ENCODE assay signal across 1 cellular context in genomic region chr1:182391362-182392044, GRCh38.
A peak's percentile ranks its signal among the peaks of the same experiment; 100 is the strongest.
TF ChIP-seq lines count a peak whose summit lies in the region.

TSS of gene GLUL (minus strand) at chr1:182391790. CDS start at chr1:182388737, 3,053 bp downstream.

TF ChIP-seq in K562, 482 proteins besides CTCF, POLR2A, EP300 and RAD21 (continued from another document and continues in another):
- TF ChIP-seq MGA (IDR thresholded peaks at IDR 0.05) (peak; percentile 81), PCBP1 (IDR thresholded peaks at IDR 0.05; ENCODE audit: low read depth, low read length, poor library complexity, severe bottlenecking) (peak; percentile 97), ZNF232 (CRISPR knock-in tag; IDR thresholded peaks at IDR 0.05) (peak; percentile 64; the same call in 1 of the 2 replicates), EWSR1 (IDR thresholded peaks at IDR 0.05; ENCODE audit: borderline replicate concordance, low read depth, partially characterized antibody) (no peak), LARP7 (IDR thresholded peaks at IDR 0.05) (no peak), EZH2 (IDR thresholded peaks at IDR 0.05; ENCODE audit: borderline replicate concordance, low read depth, low read length) (no peak), FOXJ2 (tag; IDR thresholded peaks at IDR 0.05) (peak; percentile 72; the same call in 1 of the 2 replicates), CHD4 (IDR thresholded peaks at IDR 0.05; ENCODE audit: insufficient read depth, insufficient replicate concordance, low read depth, low read length, poor library complexity, severe bottlenecking) (no peak), KAT2B (IDR thresholded peaks at IDR 0.05; ENCODE audit: low read depth, low read length) (no peak), PRDM10 (IDR thresholded peaks at IDR 0.05; ENCODE audit: partially characterized antibody) (no peak), ZEB2 (IDR thresholded peaks at IDR 0.05) (no peak), ZC3H11A (IDR thresholded peaks at IDR 0.05; ENCODE audit: low read depth, low read length) (no peak), ZBTB34 (CRISPR knock-in tag; IDR thresholded peaks at IDR 0.05) (no peak), BCOR (IDR thresholded peaks at IDR 0.05) (peak; percentile 63; the same call in 1 of the 2 replicates), NONO (IDR thresholded peaks at IDR 0.05; ENCODE audit: low read depth in 2 of 2, low read length in 1 of 2) (peak; percentile 35 to 100; a peak in 3 of 4 replicates), DPF2 (IDR thresholded peaks at IDR 0.05) (no peak; the same call in 1 of the 2 replicates), FOXK2 (conservative IDR thresholded peaks at IDR 0.05 in 1 of 2, IDR thresholded peaks at IDR 0.05 in 1 of 2; ENCODE audit: low read depth in 2 of 2) (peak; percentile 50 to 74), ZNF175 (CRISPR knock-in tag; IDR thresholded peaks at IDR 0.05; ENCODE audit: low read depth) (no peak), ZNF224 (CRISPR knock-in tag; IDR thresholded peaks at IDR 0.05) (peak; percentile 88), ZNF324 (CRISPR knock-in tag; IDR thresholded peaks at IDR 0.05) (no peak), ZNF445 (CRISPR knock-in tag; IDR thresholded peaks at IDR 0.05; ENCODE audit: low read depth) (no peak)
- TF ChIP-seq, protein P1, sequence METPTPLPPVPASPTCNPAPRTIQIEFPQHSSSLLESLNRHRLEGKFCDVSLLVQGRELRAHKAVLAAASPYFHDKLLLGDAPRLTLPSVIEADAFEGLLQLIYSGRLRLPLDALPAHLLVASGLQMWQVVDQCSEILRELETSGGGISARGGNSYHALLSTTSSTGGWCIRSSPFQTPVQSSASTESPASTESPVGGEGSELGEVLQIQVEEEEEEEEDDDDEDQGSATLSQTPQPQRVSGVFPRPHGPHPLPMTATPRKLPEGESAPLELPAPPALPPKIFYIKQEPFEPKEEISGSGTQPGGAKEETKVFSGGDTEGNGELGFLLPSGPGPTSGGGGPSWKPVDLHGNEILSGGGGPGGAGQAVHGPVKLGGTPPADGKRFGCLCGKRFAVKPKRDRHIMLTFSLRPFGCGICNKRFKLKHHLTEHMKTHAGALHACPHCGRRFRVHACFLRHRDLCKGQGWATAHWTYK (CRISPR knock-in tag; IDR thresholded peaks at IDR 0.05): peak; percentile 73
- TF ChIP-seq, protein P2, sequence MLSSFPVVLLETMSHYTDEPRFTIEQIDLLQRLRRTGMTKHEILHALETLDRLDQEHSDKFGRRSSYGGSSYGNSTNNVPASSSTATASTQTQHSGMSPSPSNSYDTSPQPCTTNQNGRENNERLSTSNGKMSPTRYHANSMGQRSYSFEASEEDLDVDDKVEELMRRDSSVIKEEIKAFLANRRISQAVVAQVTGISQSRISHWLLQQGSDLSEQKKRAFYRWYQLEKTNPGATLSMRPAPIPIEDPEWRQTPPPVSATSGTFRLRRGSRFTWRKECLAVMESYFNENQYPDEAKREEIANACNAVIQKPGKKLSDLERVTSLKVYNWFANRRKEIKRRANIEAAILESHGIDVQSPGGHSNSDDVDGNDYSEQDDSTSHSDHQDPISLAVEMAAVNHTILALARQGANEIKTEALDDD (IDR thresholded peaks at IDR 0.05): no peak
- TF ChIP-seq, protein P3, sequence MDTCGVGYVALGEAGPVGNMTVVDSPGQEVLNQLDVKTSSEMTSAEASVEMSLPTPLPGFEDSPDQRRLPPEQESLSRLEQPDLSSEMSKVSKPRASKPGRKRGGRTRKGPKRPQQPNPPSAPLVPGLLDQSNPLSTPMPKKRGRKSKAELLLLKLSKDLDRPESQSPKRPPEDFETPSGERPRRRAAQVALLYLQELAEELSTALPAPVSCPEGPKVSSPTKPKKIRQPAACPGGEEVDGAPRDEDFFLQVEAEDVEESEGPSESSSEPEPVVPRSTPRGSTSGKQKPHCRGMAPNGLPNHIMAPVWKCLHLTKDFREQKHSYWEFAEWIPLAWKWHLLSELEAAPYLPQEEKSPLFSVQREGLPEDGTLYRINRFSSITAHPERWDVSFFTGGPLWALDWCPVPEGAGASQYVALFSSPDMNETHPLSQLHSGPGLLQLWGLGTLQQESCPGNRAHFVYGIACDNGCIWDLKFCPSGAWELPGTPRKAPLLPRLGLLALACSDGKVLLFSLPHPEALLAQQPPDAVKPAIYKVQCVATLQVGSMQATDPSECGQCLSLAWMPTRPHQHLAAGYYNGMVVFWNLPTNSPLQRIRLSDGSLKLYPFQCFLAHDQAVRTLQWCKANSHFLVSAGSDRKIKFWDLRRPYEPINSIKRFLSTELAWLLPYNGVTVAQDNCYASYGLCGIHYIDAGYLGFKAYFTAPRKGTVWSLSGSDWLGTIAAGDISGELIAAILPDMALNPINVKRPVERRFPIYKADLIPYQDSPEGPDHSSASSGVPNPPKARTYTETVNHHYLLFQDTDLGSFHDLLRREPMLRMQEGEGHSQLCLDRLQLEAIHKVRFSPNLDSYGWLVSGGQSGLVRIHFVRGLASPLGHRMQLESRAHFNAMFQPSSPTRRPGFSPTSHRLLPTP (IDR thresholded peaks at IDR 0.05; ENCODE audit: borderline replicate concordance, extremely low read depth, insufficient read length): no peak
